16 cellular contexts compared by ENCODE assay signal in the genomic region with DNA sequence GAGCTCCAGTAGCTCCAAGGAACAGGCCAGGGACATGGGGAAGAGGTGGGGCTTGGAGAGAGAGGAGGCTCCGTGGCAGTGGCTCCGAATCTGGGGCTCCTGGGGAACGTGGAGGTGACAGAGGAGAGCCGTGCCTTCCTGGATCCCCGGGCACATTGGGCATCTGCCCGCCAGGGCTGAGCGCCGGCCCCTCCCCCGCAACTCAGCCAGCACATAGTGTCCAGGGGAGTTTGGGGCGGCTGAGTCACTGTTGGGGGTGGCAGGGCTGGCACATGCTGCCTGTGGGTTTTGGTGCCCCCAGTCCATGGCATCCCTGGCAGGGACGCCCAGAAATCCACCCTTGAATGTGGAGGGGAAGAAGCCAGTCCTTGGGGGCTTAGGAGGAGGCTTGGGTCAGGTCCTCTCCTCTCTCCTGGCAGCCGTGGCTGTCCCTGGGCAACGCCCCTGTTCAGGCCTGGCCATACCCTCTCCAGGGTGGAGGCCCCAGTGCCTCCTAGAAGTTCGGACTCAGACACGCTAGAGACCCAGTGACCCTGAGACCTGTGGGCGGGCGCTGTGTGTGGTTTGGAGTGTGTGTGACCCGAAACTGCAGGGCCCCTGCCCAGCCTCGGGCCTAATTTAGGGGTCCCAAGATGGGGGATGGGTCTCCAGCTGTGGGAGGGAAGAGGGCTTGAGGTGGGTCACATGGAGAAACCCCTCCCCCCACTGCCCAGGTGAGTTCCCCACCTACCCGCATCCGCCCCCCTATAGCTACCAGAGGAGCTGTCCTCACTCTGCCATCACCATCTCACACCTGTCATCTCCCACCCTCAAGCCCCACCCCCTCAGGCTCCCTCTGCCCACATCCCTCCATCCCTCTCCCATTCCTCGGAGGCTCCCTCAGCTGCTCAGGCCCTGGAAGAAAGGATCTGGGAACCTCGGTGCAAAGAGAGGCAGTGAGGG. TPM values are rescaled to one million over a fixed set of nuclear protein-coding genes. Genes with fewer than 3 reads are reported as not detected.
DNase-seq lines count a peak whose midpoint lies in the region; ATAC-seq and TF ChIP-seq lines count a peak whose summit lies in the region.
"Had no signal": no experiment of that assay in that cellular context is flagged by ENCODE, and none has a peak within 500 bp of the region (broad histone marks: within the 10 kb centered on the region; RNA-seq: fewer than 3 reads in every experiment).

No MANE protein-coding gene starts in this region.

- no peak for TF ChIP-seq RAD21 in IMR-90 (IDR thresholded peaks at IDR 0.05; ENCODE audit: low read length)

- H4K91ac ChIP-seq in IMR-90 (ENCODE audit: insufficient read depth, low read depth, low read length), result no peak overlapping the region

- no peaks in the 10 kb centered on the region for H4K20me1 ChIP-seq in IMR-90 (ENCODE audit: insufficient read depth, low read length)

- no peak overlapping the region for H3K18ac ChIP-seq in IMR-90 (ENCODE audit: low read depth, low read length)

- no peaks in the 10 kb centered on the region for H3K9me3 Mint-ChIP-seq in activated CD4-positive, alpha-beta T cell treated with anti-CD3 and anti-CD28 coated beads for 36 hours (ENCODE audit: low read depth)
- H3K9me3 Mint-ChIP-seq: activated naive CD4-positive, alpha-beta T cell treated with anti-CD3 and anti-CD28 coated beads for 36 hours; CD4-positive, CD25-positive, alpha-beta regulatory T cell had no signal

- TF ChIP-seq POLR2A in IMR-90 (IDR thresholded peaks at IDR 0.05; ENCODE audit: low read depth, low read length), result no peak
- no peak for TF ChIP-seq POLR2A in testis (IDR thresholded peaks at IDR 0.05)

- H4K8ac ChIP-seq in IMR-90 (ENCODE audit: low read depth in 2 of 2, low read length in 2 of 2), result no peak overlapping the region

- no peak for ATAC-seq in IMR-90 (ENCODE audit: low read depth)
- no peak for ATAC-seq in activated CD4-positive, alpha-beta T cell treated with anti-CD3 and anti-CD28 coated beads for 36 hours
- ATAC-seq: pancreas had no signal

- H3K27ac Mint-ChIP-seq in activated CD4-positive, alpha-beta T cell treated with anti-CD3 and anti-CD28 coated beads for 36 hours, result no peak overlapping the region
- H3K27ac Mint-ChIP-seq: activated naive CD4-positive, alpha-beta T cell treated with anti-CD3 and anti-CD28 coated beads for 36 hours; CD4-positive, CD25-positive, alpha-beta regulatory T cell had no signal

- CTCF ChIA-PET in IMR-90 (lab: Yijun Ruan, JAX), result no interaction called here
- CTCF ChIA-PET in activated CD4-positive, alpha-beta T cell treated with anti-CD3 and anti-CD28 coated beads for 36 hours (lab: Charles Lee), result interaction anchor here (0.6 to 0.8 kb wide), 4 partner anchors 11 to 366 kb away, joined by 3 to 4 read pairs (median 3); no protein-coding TSS in a partner anchor

- H3K56ac ChIP-seq in IMR-90 (ENCODE audit: extremely low read depth, insufficient read depth, low read length), result no peak overlapping the region

- H2BK5ac ChIP-seq in IMR-90 (ENCODE audit: low read depth, low read length, poor library complexity, severe bottlenecking), result no peak overlapping the region

- BruUV-seq in IMR-90 (replicated peaks; lab: Mats Ljungman, UMichigan), result no TSS peak

- no peak overlapping the region for H3K4me2 ChIP-seq in IMR-90 (ENCODE audit: low read depth, low read length)

- in situ Hi-C loops in IMR-90 (cut with MboI; ENCODE audit: low sequenced_read_pairs), result no loop called here

- H2BK20ac ChIP-seq in IMR-90 (ENCODE audit: low read depth, low read length), result no peak overlapping the region

- no peak overlapping the region for H3K27ac ChIP-seq in IMR-90 (ENCODE audit: insufficient read depth, low read length)
- H3K27ac ChIP-seq in coronary artery, result peak overlapping the region; percentile 98
- peak overlapping the region; percentile 91 for H3K27ac ChIP-seq in muscle layer of colon (ENCODE audit: low read depth, low read length)
- peak overlapping the region; percentile 84 to 88 for H3K27ac ChIP-seq in testis
- no peak overlapping the region for H3K27ac ChIP-seq in effector memory CD4-positive, alpha-beta T cell (ENCODE audit: insufficient read depth, low read length, poor library complexity, severe bottlenecking)
- H3K27ac ChIP-seq: epithelial cell of prostate had no signal

- H3K9ac ChIP-seq in IMR-90 (ENCODE audit: low read depth, low read length) (no peak overlapping the region), muscle layer of colon (ENCODE audit: low read length) (peak overlapping the region; percentile 96)

- peak overlapping the region; percentile 52 for H2AFZ ChIP-seq in IMR-90 (replicated peaks; ENCODE audit: low read length, poor library complexity)

- H2AK5ac ChIP-seq in IMR-90 (ENCODE audit: low read depth, low read length), result 0 out of 2 replicates have a peak overlapping the region, but pooled peaks have one; percentile 48

- H3K27me3 ChIP-seq in IMR-90 (ENCODE audit: control insufficient read depth, insufficient read depth, low read length) (no peaks in the 10 kb centered on the region), muscle layer of colon (ENCODE audit: control insufficient read depth in 1 of 2, insufficient read depth in 2 of 2, low read length in 2 of 2) (no peaks in the 10 kb centered on the region), testis (no peaks in the 10 kb centered on the region)
- peaks cover 7% of the 10 kb centered on the region for H3K27me3 ChIP-seq in effector memory CD4-positive, alpha-beta T cell (replicated peaks; ENCODE audit: control insufficient read depth, insufficient read depth, low read length, poor library complexity, severe bottlenecking)
- H3K27me3 ChIP-seq: pancreas had no signal

- H3K4me1 ChIP-seq in IMR-90 (ENCODE audit: control insufficient read depth, insufficient read depth, low read length), result peaks cover 31% of the 10 kb centered on the region
- peaks cover 75% of the 10 kb centered on the region for H3K4me1 ChIP-seq in muscle layer of colon (ENCODE audit: insufficient read depth, low read length)
- peaks cover 74% of the 10 kb centered on the region for H3K4me1 ChIP-seq in testis
- peaks cover 6% of the 10 kb centered on the region for H3K4me1 ChIP-seq in effector memory CD4-positive, alpha-beta T cell (ENCODE audit: control insufficient read depth, insufficient read depth, low read length, poor library complexity, severe bottlenecking)

- no peaks in the 10 kb centered on the region for H3K9me3 ChIP-seq in IMR-90 (ENCODE audit: control insufficient read depth, insufficient read depth, low read length)
- H3K9me3 ChIP-seq in muscle layer of colon (ENCODE audit: low read length), result no peaks in the 10 kb centered on the region
- no peaks in the 10 kb centered on the region for H3K9me3 ChIP-seq in testis
- no peaks in the 10 kb centered on the region for H3K9me3 ChIP-seq in effector memory CD4-positive, alpha-beta T cell (ENCODE audit: control insufficient read depth, low read length)
- H3K9me3 ChIP-seq: pancreas had no signal

- H3K36me3 ChIP-seq in IMR-90 (ENCODE audit: control insufficient read depth, insufficient read depth, low read length), result no peaks in the 10 kb centered on the region
- no peaks in the 10 kb centered on the region for H3K36me3 ChIP-seq in muscle layer of colon (ENCODE audit: insufficient read depth, low read length)
- no peaks in the 10 kb centered on the region for H3K36me3 ChIP-seq in testis (ENCODE audit: low read depth, missing control alignments)
- no peaks in the 10 kb centered on the region for H3K36me3 ChIP-seq in effector memory CD4-positive, alpha-beta T cell (ENCODE audit: control insufficient read depth, insufficient read depth, low read length)
- H3K36me3 ChIP-seq: pancreas had no signal

- TF ChIP-seq CTCF in IMR-90 (conservative IDR thresholded peaks at IDR 0.05; ENCODE audit: low read depth, low read length) (no peak), coronary artery (IDR thresholded peaks at IDR 0.05) (no peak), testis (IDR thresholded peaks at IDR 0.05) (no peak)

- no peak overlapping the region for H2BK120ac ChIP-seq in IMR-90 (ENCODE audit: low read depth, low read length)

- no peak overlapping the region for H3K4me3 ChIP-seq in IMR-90 (ENCODE audit: insufficient read depth, low read depth, low read length)
- peak overlapping the region; percentile 79 for H3K4me3 ChIP-seq in coronary artery
- peak overlapping the region; percentile 53 to 66 for H3K4me3 ChIP-seq in muscle layer of colon (ENCODE audit: low read depth in 1 of 2, low read length in 2 of 2)
- H3K4me3 ChIP-seq in testis, result no peak overlapping the region
- no peak overlapping the region for H3K4me3 ChIP-seq in effector memory CD4-positive, alpha-beta T cell (ENCODE audit: insufficient read depth, low read depth, low read length, poor library complexity, severe bottlenecking)
- H3K4me3 ChIP-seq: pancreas had no signal

- WGBS in IMR-90 (ENCODE audit: extremely low coverage in 2 of 2, insufficient read length in 1 of 2), 2 experiments, result 82% methylated on average over 2 of the region's 23 CpGs; no CpG with 5 or more reads in 1 of the 2 experiments
- 60 to 63% methylated on average over 12 to 23 of the region's 23 CpGs for WGBS in testis, 2 donors

- POLR2A ChIA-PET in IMR-90 (lab: Charles Lee; ENCODE audit: unreplicated experiment), result no interaction called here
- POLR2A ChIA-PET in activated CD4-positive, alpha-beta T cell treated with anti-CD3 and anti-CD28 coated beads for 36 hours (lab: Charles Lee), result no interaction called here

- peak overlapping the region; percentile 12; the same call in 1 of the 2 replicates for H3K4ac ChIP-seq in IMR-90 (ENCODE audit: low read depth, low read length)

- intact Hi-C loops in IMR-90 (cut with micrococcal nuclease), result no loop called here
- intact Hi-C loops in testis (cut with DNase I; ENCODE audit: low total_unique reads), result no loop called here
- intact Hi-C loops in activated CD4-positive, alpha-beta T cell treated with anti-CD3 and anti-CD28 coated beads for 36 hours (cut with DNase I, micrococcal nuclease), result no loop called here

- H3K36me3 Mint-ChIP-seq in activated CD4-positive, alpha-beta T cell treated with anti-CD3 and anti-CD28 coated beads for 36 hours (ENCODE audit: low read depth), result no peaks in the 10 kb centered on the region
- H3K36me3 Mint-ChIP-seq: CD4-positive, CD25-positive, alpha-beta regulatory T cell had no signal

- no peaks in the 10 kb centered on the region for H3K27me3 Mint-ChIP-seq in activated CD4-positive, alpha-beta T cell treated with anti-CD3 and anti-CD28 coated beads for 36 hours

- H4K5ac ChIP-seq in IMR-90 (ENCODE audit: low read depth, low read length), result no peak overlapping the region

- H3K79me1 ChIP-seq in IMR-90 (ENCODE audit: low read depth in 1 of 2, low read length in 2 of 2), result no peaks in the 10 kb centered on the region

- no peak overlapping the region for H3K23ac ChIP-seq in IMR-90 (ENCODE audit: low read depth, low read length)

- dilution Hi-C loops in IMR-90 (cut with HindIII; ENCODE audit: low sequenced_read_pairs, unreplicated experiment), result no loop called here

- peaks cover 3% of the 10 kb centered on the region for H3K9me1 ChIP-seq in IMR-90 (ENCODE audit: insufficient read depth, low read length)

- no peak overlapping the region for H3K4me3 Mint-ChIP-seq in activated CD4-positive, alpha-beta T cell treated with anti-CD3 and anti-CD28 coated beads for 36 hours
- H3K4me3 Mint-ChIP-seq: activated naive CD4-positive, alpha-beta T cell treated with anti-CD3 and anti-CD28 coated beads for 36 hours; CD4-positive, CD25-positive, alpha-beta regulatory T cell had no signal

- DNase-seq in IMR-90, result no peak
- DNase-seq in coronary artery (ENCODE audit: low spot score), result peak; percentile 89
- DNase-seq in testis, result no peak
- no peak for DNase-seq in activated CD4-positive, CD25-positive, alpha-beta regulatory T cell (lab: John Stamatoyannopoulos, UW)
- no peak for DNase-seq in activated effector memory CD4-positive, alpha-beta T cell treated with Interleukin-2 at 50 U/mL for 16 hours
- DNase-seq in activated CD4-positive, alpha-beta T cell treated with anti-CD3 and anti-CD28 coated beads for 36 hours, result no peak
- no peak for DNase-seq in effector memory CD4-positive, alpha-beta T cell
- DNase-seq: activated naive CD4-positive, alpha-beta T cell treated with anti-CD3 and anti-CD28 coated beads for 36 hours; CD4-positive, CD25-positive, alpha-beta regulatory T cell; NCI-H146; stimulated activated CD4-positive, alpha-beta T cell treated with anti-CD3 and anti-CD28 coated beads, Interleukin-2, amount 100 ng/mL, for 48 hours; stimulated activated naive CD4-positive, alpha-beta T cell had no signal

- H2AK9ac ChIP-seq in IMR-90 (replicated peaks; ENCODE audit: low read depth, low read length, poor library complexity), result no peak overlapping the region

- peaks cover 2% of the 10 kb centered on the region for H3K4me1 Mint-ChIP-seq in activated CD4-positive, alpha-beta T cell treated with anti-CD3 and anti-CD28 coated beads for 36 hours

- no peak overlapping the region for H2BK15ac ChIP-seq in IMR-90 (ENCODE audit: low read depth, low read length)

- no peak overlapping the region for H3K14ac ChIP-seq in IMR-90 (replicated peaks; ENCODE audit: low read depth, low read length)

RNA-seq across cellular contexts. Expression of a gene that starts 1.6 kb away (rescaled TPM):
- total RNA-seq in IMR-90 (2012; rRNA removed) (0.54 and 0.56 TPM in 2 replicates), testis (10 to 100 TPM in 1 of 2 donors, 1 to 10 TPM in 1; 9.0 to 11.7 TPM)
- polyA plus RNA-seq in IMR-90 (2012; rRNA removed) (3.0 and 4.3 TPM in 2 replicates), testis (ENCODE audit: insufficient read depth, low read depth, low replicate concordance) (31.2 TPM)
- polyA plus RNA-seq in IMR-90 (2012; cell fraction: cytosol; rRNA removed), result 2.7 and 5.1 TPM in 2 replicates
- 3.0 and 6.7 TPM in 2 replicates for polyA plus RNA-seq in IMR-90 (2012; cell fraction: nucleus; rRNA removed; ENCODE audit: low replicate concordance)
- not detected for total RNA-seq in activated CD4-positive, alpha-beta T cell treated with anti-CD3 and anti-CD28 coated beads for 36 hours
- total RNA-seq: activated CD8-positive, alpha-beta memory T cell treated with anti-CD3 and anti-CD28 coated beads for 36 hours; activated naive CD4-positive, alpha-beta T cell treated with anti-CD3 and anti-CD28 coated beads for 36 hours; CD4-positive, CD25-positive, alpha-beta regulatory T cell had no signal
- polyA plus RNA-seq: CD4-positive, CD25-positive, alpha-beta regulatory T cell had no signal

RNA-seq across cellular contexts. Expression of a gene that starts 5.6 kb away (rescaled TPM):
- not detected in 2 replicates for total RNA-seq in IMR-90 (2012; rRNA removed)
- polyA plus RNA-seq in IMR-90 (2012; rRNA removed), result 0.05 TPM in 1 of 2 replicates, not detected in the other
- polyA plus RNA-seq in IMR-90 (2012; cell fraction: cytosol; rRNA removed), result 0.07 and 0.16 TPM in 2 replicates
- polyA plus RNA-seq in IMR-90 (2012; cell fraction: nucleus; rRNA removed; ENCODE audit: low replicate concordance), result 0.76 and 1.0 TPM in 2 replicates
- 1 to 10 TPM; 6.5 to 6.9 TPM for total RNA-seq in testis
- polyA plus RNA-seq in testis (ENCODE audit: insufficient read depth, low read depth, low replicate concordance), result 9.9 TPM
- not detected for total RNA-seq in activated CD4-positive, alpha-beta T cell treated with anti-CD3 and anti-CD28 coated beads for 36 hours
- total RNA-seq: activated CD8-positive, alpha-beta memory T cell treated with anti-CD3 and anti-CD28 coated beads for 36 hours; activated naive CD4-positive, alpha-beta T cell treated with anti-CD3 and anti-CD28 coated beads for 36 hours; CD4-positive, CD25-positive, alpha-beta regulatory T cell had no signal
- polyA plus RNA-seq: CD4-positive, CD25-positive, alpha-beta regulatory T cell had no signal

RNA-seq across cellular contexts. Expression of a gene that starts 12.2 kb away (rescaled TPM):
- not detected in 2 replicates for total RNA-seq in IMR-90 (2012; rRNA removed)
- polyA plus RNA-seq in IMR-90 (2012; rRNA removed), result not detected in 2 replicates
- polyA plus RNA-seq in IMR-90 (2012; cell fraction: cytosol; rRNA removed), result not detected in 2 replicates
- not detected in 2 replicates for polyA plus RNA-seq in IMR-90 (2012; cell fraction: nucleus; rRNA removed; ENCODE audit: low replicate concordance)
- under 1 TPM in 1 of 2 donors, not detected in 1; 0.16 TPM for total RNA-seq in testis
- polyA plus RNA-seq in testis (ENCODE audit: insufficient read depth, low read depth, low replicate concordance), result not detected
- total RNA-seq in activated CD4-positive, alpha-beta T cell treated with anti-CD3 and anti-CD28 coated beads for 36 hours, result not detected
- total RNA-seq: activated CD8-positive, alpha-beta memory T cell treated with anti-CD3 and anti-CD28 coated beads for 36 hours; activated naive CD4-positive, alpha-beta T cell treated with anti-CD3 and anti-CD28 coated beads for 36 hours; CD4-positive, CD25-positive, alpha-beta regulatory T cell; pancreas had no signal
- polyA plus RNA-seq: CD4-positive, CD25-positive, alpha-beta regulatory T cell; pancreas had no signal

RNA-seq across cellular contexts. Expression of a gene that starts 27.4 kb away (rescaled TPM):
- not detected in 2 replicates for total RNA-seq in IMR-90 (2012; rRNA removed)
- 0.09 and 0.11 TPM in 2 replicates for polyA plus RNA-seq in IMR-90 (2012; rRNA removed)
- polyA plus RNA-seq in IMR-90 (2012; cell fraction: cytosol; rRNA removed), result 0.14 and 0.41 TPM in 2 replicates
- 0.70 and 0.76 TPM in 2 replicates for polyA plus RNA-seq in IMR-90 (2012; cell fraction: nucleus; rRNA removed; ENCODE audit: low replicate concordance)
- 1 to 10 TPM; 3.7 to 4.2 TPM for total RNA-seq in testis
- 2.3 TPM for polyA plus RNA-seq in testis (ENCODE audit: insufficient read depth, low read depth, low replicate concordance)
- total RNA-seq in activated CD4-positive, alpha-beta T cell treated with anti-CD3 and anti-CD28 coated beads for 36 hours, result not detected
- total RNA-seq: activated CD8-positive, alpha-beta memory T cell treated with anti-CD3 and anti-CD28 coated beads for 36 hours; activated naive CD4-positive, alpha-beta T cell treated with anti-CD3 and anti-CD28 coated beads for 36 hours; CD4-positive, CD25-positive, alpha-beta regulatory T cell had no signal
- polyA plus RNA-seq: CD4-positive, CD25-positive, alpha-beta regulatory T cell had no signal

RNA-seq across cellular contexts. Expression of a gene that starts 40.3 kb away (rescaled TPM):
- total RNA-seq in IMR-90 (2012; rRNA removed) (26.3 and 29.7 TPM in 2 replicates), testis (10 to 100 TPM; 60.2 to 65.8 TPM)
- polyA plus RNA-seq in IMR-90 (2012; rRNA removed) (58.2 and 65.5 TPM in 2 replicates), testis (ENCODE audit: insufficient read depth, low read depth, low replicate concordance) (53.6 TPM)
- 27.1 and 37.4 TPM in 2 replicates for polyA plus RNA-seq in IMR-90 (2012; cell fraction: cytosol; rRNA removed)
- polyA plus RNA-seq in IMR-90 (2012; cell fraction: nucleus; rRNA removed; ENCODE audit: low replicate concordance), result 190 and 417 TPM in 2 replicates
- 10 to 100 TPM; 47.7 to 48.3 TPM for total RNA-seq in activated CD4-positive, alpha-beta T cell treated with anti-CD3 and anti-CD28 coated beads for 36 hours

Comparison
In these comparisons a context has a peak if more than half of its experiments do, and no peak if none do; other contexts are left out.
1. H3K27ac ChIP-seq: peak in coronary artery (2 of 2), muscle layer of colon (single experiment) and testis (2 of 2); none in IMR-90 (single experiment) and effector memory CD4-positive, alpha-beta T cell (single experiment).
2. H3K4me3 ChIP-seq: peak in coronary artery (single experiment) and muscle layer of colon (2 of 2); none in IMR-90 (single experiment), testis (0 of 2) and effector memory CD4-positive, alpha-beta T cell (single experiment).